ENCODE assay signal across 13 cellular contexts in genomic region chr3:46958469-46959168, GRCh38. TPM values are rescaled to one million over a fixed set of nuclear protein-coding genes. Genes with fewer than 3 reads are reported as not detected.
DNase-seq lines count a peak whose midpoint lies in the region; ATAC-seq and TF ChIP-seq lines count a peak whose summit lies in the region.
"Had no signal": no experiment of that assay in that cellular context is flagged by ENCODE, and none has a peak within 500 bp of the region (broad histone marks: within the 10 kb centered on the region; RNA-seq: fewer than 3 reads in every experiment).

No MANE protein-coding gene starts in this region.

- H3K27ac Mint-ChIP-seq in Calu3 (ENCODE audit: unreplicated experiment), result peak overlapping the region; percentile 81
- H3K27ac Mint-ChIP-seq in T-cell, result peak overlapping the region; percentile 74 to 83

- H3K4me1 ChIP-seq in esophagus (ENCODE audit: control insufficient read depth in 2 of 2, insufficient read depth in 2 of 2, low read length in 1 of 2), result peaks cover 16 to 44% of the 10 kb centered on the region in 2 donors
- H3K4me1 ChIP-seq in rectal smooth muscle tissue (ENCODE audit: control insufficient read depth, insufficient read depth, low read length), result peaks cover 27% of the 10 kb centered on the region

- H3K4me3 Mint-ChIP-seq in Calu3 (ENCODE audit: low read depth, unreplicated experiment), result no peak overlapping the region
- H3K4me3 Mint-ChIP-seq in T-cell, result peak overlapping the region in 2 of 3 donors; percentile 7 to 41
- H3K4me3 Mint-ChIP-seq: activated CD4-positive, alpha-beta T cell treated with anti-CD3 and anti-CD28 coated beads, Interleukin-2, amount 10 ng/mL, durations not matched to agents 7 days and 5 days had no signal

- BruUV-seq in Calu3 (replicated peaks; lab: Mats Ljungman, UMichigan), result no TSS peak

- H3K27me3 ChIP-seq in esophagus (ENCODE audit: control insufficient read depth in 1 of 2, insufficient read depth in 2 of 2, low read length in 2 of 2), result no peaks in the 10 kb centered on the region
- no peaks in the 10 kb centered on the region for H3K27me3 ChIP-seq in rectal smooth muscle tissue (ENCODE audit: control insufficient read depth, insufficient read depth, low read length)
- H3K27me3 ChIP-seq: ascending aorta had no signal

- H3K4me1 Mint-ChIP-seq in Calu3 (ENCODE audit: low read depth, unreplicated experiment) (peaks cover 79% of the 10 kb centered on the region), T-cell (peaks cover 93 to 96% (median 93%) of the 10 kb centered on the region in 3 donors)

- H3K27ac ChIP-seq in esophagus (ENCODE audit: low read depth in 2 of 2, low read length in 1 of 2) (peak overlapping the region; percentile 14 to 15), rectal smooth muscle tissue (ENCODE audit: low read depth, low read length) (peak overlapping the region; percentile 80)

- H3K4me3 ChIP-seq in esophagus (ENCODE audit: low read depth in 1 of 2, low read length in 2 of 2) (no peak overlapping the region), rectal smooth muscle tissue (ENCODE audit: low read length) (no peak overlapping the region), foreskin fibroblast (ENCODE audit: low read depth in 1 of 2, low read length in 2 of 2) (no peak overlapping the region)
- H3K4me3 ChIP-seq: ascending aorta had no signal

- TF ChIP-seq CTCF in Calu3 (IDR thresholded peaks at IDR 0.05; ENCODE audit: unreplicated experiment), result no peak
- TF ChIP-seq CTCF in foreskin fibroblast (IDR thresholded peaks at IDR 0.05; ENCODE audit: low read depth, low read length), result no peak

- no peak overlapping the region for H3K9ac ChIP-seq in rectal smooth muscle tissue (ENCODE audit: low read length)

- no peaks in the 10 kb centered on the region for H3K9me3 ChIP-seq in esophagus (ENCODE audit: control insufficient read depth in 2 of 2, insufficient read depth in 1 of 2, low read depth in 1 of 2, low read length in 1 of 2)
- H3K9me3 ChIP-seq: ascending aorta had no signal

- H3K9me3 Mint-ChIP-seq in Calu3 (ENCODE audit: low read depth, unreplicated experiment), result no peaks in the 10 kb centered on the region
- no peaks in the 10 kb centered on the region for H3K9me3 Mint-ChIP-seq in T-cell

- H3K27me3 Mint-ChIP-seq in Calu3 (ENCODE audit: unreplicated experiment), result no peaks in the 10 kb centered on the region
- H3K27me3 Mint-ChIP-seq in T-cell, result no peaks in the 10 kb centered on the region
- H3K27me3 Mint-ChIP-seq: activated CD4-positive, alpha-beta T cell treated with anti-CD3 and anti-CD28 coated beads, Interleukin-2, amount 10 ng/mL, durations not matched to agents 7 days and 5 days had no signal

- no peak for ATAC-seq in T-cell (replicated peaks in 1 of 4)
- no peak for ATAC-seq in HG03095 (IDR thresholded peaks at IDR 0.05; ENCODE audit: unreplicated experiment)

- 68 to 85% methylated on average over 9 of the region's 9 CpGs for WGBS in esophagus, 2 donors

- POLR2A ChIA-PET in T-cell (lab: Charles Lee), result interaction anchor here in 1 of 2 donors (0.6 to 1.0 kb wide), 5 partner anchors 11 to 147 kb away, joined by 3 to 14 read pairs (median 4); no protein-coding TSS in a partner anchor

- H3K36me3 ChIP-seq in esophagus (ENCODE audit: control insufficient read depth in 2 of 2, insufficient read depth in 2 of 2, low read length in 1 of 2), result peaks cover 0 to 3% of the 10 kb centered on the region in 2 donors
- H3K36me3 ChIP-seq in rectal smooth muscle tissue (ENCODE audit: control insufficient read depth, insufficient read depth, low read length), result peaks cover 2% of the 10 kb centered on the region
- H3K36me3 ChIP-seq: ascending aorta had no signal

- H3K36me3 Mint-ChIP-seq in Calu3 (ENCODE audit: insufficient read depth, unreplicated experiment) (peaks cover 37% of the 10 kb centered on the region), T-cell (peaks cover 7% of the 10 kb centered on the region)

- DNase-seq in Calu3 (no peak), T-cell (no peak), NCI-H128 (lab: John Stamatoyannopoulos, UW; ENCODE audit: unreplicated experiment) (no peak), foreskin fibroblast (no peak)
- DNase-seq in effector CD8-positive, alpha-beta T cell (lab: John Stamatoyannopoulos, UW), result no peak
- DNase-seq: activated CD4-positive, alpha-beta T cell treated with anti-CD3 and anti-CD28 coated beads, Interleukin-2, amount 10 ng/mL, durations not matched to agents 7 days and 5 days; DMS 273 treated with DMSO at 0.1 percent for 48 hours; MM.1S; NCI-H524 treated with DMSO at 0.1 percent for 48 hours had no signal

- CTCF ChIA-PET in Calu3 (lab: Charles Lee), result interaction anchor here (1.1 kb wide), 1 partner anchor 15 kb away, joined by 3 read pairs; no protein-coding TSS in a partner anchor
- CTCF ChIA-PET in T-cell (lab: Charles Lee), result interaction anchor here (0.5 to 2.4 kb wide), 6 partner anchors 11 to 112 kb away, joined by 3 to 11 read pairs (median 4); no protein-coding TSS in a partner anchor

- intact Hi-C loops in Calu3 (cut with micrococcal nuclease; ENCODE audit: unreplicated experiment), result no loop called here

RNA-seq across cellular contexts. Expression of gene CCDC12, which starts 17.9 kb away (rescaled TPM):
- 47.3 and 47.5 TPM in 2 replicates for total RNA-seq in Calu3 (2022)
- total RNA-seq in T-cell, result 10 to 100 TPM; 66.5 to 78.4 (median 72.8) TPM
- polyA plus RNA-seq in esophagus, result 10 to 100 TPM; 82.5 to 90.1 TPM

RNA-seq across cellular contexts. Expression of gene NBEAL2, which starts 20.8 kb away (rescaled TPM):
- total RNA-seq in Calu3 (2022), result 115 and 143 TPM in 2 replicates
- total RNA-seq in T-cell, result 100 to 1,000 TPM; 141 to 206 (median 182) TPM
- polyA plus RNA-seq in esophagus, result 100 to 1,000 TPM; 173 to 211 TPM
